Comparison of ENCODE assay signal across 1 cellular context in genomic region chr19:42154471-42155323, GRCh38.
TF ChIP-seq lines count a peak whose summit lies in the region.

No MANE protein-coding gene starts in this region.

TF ChIP-seq in GM12878, 131 proteins besides CTCF, POLR2A, EP300 and RAD21 (continued from another document):
- TF ChIP-seq IRF5 (IDR thresholded peaks at IDR 0.05; ENCODE audit: borderline replicate concordance) (no peak), RELB (IDR thresholded peaks at IDR 0.05; ENCODE audit: low read depth) (no peak), BACH1 (IDR thresholded peaks at IDR 0.05; ENCODE audit: borderline replicate concordance) (no peak), TCF3 (IDR thresholded peaks at IDR 0.05; ENCODE audit: borderline replicate concordance, insufficient read depth, low read depth, low read length) (no peak), ZNF592 (IDR thresholded peaks at IDR 0.05) (no peak), ZBTB40 (IDR thresholded peaks at IDR 0.05; ENCODE audit: borderline replicate concordance) (no peak), E2F4 (IDR thresholded peaks at IDR 0.05; ENCODE audit: low read depth, low read length) (no peak), SMAD1 (IDR thresholded peaks at IDR 0.05; ENCODE audit: low read depth, partially characterized antibody) (no peak), POLR2AphosphoS2 (IDR thresholded peaks at IDR 0.05; ENCODE audit: low read depth, low read length) (no peak), SPI1 (IDR thresholded peaks at IDR 0.05; ENCODE audit: borderline replicate concordance, insufficient read depth, low read depth, low read length) (no peak), SKIL (IDR thresholded peaks at IDR 0.05; ENCODE audit: low read depth, poor library complexity, severe bottlenecking) (no peak), RAD51 (IDR thresholded peaks at IDR 0.05) (no peak), MXI1 (IDR thresholded peaks at IDR 0.05; ENCODE audit: low read depth, low read length) (no peak), CUX1 (IDR thresholded peaks at IDR 0.05; ENCODE audit: insufficient replicate concordance, low read depth, low read length) (no peak), ZNF24 (IDR thresholded peaks at IDR 0.05) (no peak), JUNB (IDR thresholded peaks at IDR 0.05) (no peak), CEBPB (IDR thresholded peaks at IDR 0.05; ENCODE audit: borderline replicate concordance in 1 of 2, low read depth in 2 of 2, low read length in 2 of 2) (no peak)
